In the genomic region with DNA sequence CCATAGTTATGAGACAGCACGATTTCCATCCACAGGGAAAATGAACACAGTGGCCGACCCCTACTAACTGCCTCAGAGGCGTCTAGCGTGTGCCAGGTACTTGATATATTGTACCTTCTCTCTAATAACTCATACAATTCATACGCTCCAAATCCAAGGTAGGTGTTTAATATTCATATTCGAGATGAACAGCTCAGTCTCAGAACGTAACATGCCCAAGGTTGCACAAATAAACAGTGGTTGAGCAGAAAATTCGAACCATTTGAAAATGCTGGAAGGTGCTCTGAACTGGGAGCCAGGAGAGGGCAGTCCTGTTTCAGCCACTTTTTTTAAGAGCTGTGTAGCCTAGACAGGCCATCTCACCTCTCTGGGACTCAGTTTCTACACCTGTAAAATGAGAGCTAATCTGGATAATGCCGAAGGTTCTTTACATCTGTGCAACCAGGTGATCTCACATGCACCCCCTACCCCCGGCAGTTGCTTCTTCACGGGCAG, we compare ENCODE assay signal across 1 cellular context.
TF ChIP-seq lines count a peak whose summit lies in the region.

No MANE protein-coding gene starts in this region.

TF ChIP-seq in K562, 482 proteins besides CTCF, POLR2A, EP300 and RAD21 (continued from another document):
- TF ChIP-seq, protein P1, sequence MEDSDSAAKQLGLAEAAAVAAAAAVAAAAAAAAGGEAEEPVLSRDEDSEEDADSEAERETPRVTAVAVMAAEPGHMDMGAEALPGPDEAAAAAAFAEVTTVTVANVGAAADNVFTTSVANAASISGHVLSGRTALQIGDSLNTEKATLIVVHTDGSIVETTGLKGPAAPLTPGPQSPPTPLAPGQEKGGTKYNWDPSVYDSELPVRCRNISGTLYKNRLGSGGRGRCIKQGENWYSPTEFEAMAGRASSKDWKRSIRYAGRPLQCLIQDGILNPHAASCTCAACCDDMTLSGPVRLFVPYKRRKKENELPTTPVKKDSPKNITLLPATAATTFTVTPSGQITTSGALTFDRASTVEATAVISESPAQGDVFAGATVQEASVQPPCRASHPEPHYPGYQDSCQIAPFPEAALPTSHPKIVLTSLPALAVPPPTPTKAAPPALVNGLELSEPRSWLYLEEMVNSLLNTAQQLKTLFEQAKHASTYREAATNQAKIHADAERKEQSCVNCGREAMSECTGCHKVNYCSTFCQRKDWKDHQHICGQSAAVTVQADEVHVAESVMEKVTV (CRISPR knock-in tag; IDR thresholded peaks at IDR 0.05): peak; percentile 45
- 0 out of 4 replicates have a peak, but pooled peaks of 1 of the 2 experiments have one; percentile 18 for TF ChIP-seq NRF1 (conservative IDR thresholded peaks at IDR 0.05 in 1 of 2, IDR thresholded peaks at IDR 0.05 in 1 of 2)
- TF ChIP-seq JUND (IDR thresholded peaks at IDR 0.05; ENCODE audit: borderline replicate concordance, low read depth, low read length): no peak
- TF ChIP-seq JUND (tag; IDR thresholded peaks at IDR 0.05; ENCODE audit: borderline replicate concordance, low read depth, low read length): no peak
- TF ChIP-seq, protein P2, sequence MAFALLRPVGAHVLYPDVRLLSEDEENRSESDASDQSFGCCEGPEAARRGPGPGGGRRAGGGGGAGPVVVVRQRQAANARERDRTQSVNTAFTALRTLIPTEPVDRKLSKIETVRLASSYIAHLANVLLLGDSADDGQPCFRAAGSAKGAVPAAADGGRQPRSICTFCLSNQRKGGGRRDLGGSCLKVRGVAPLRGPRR (CRISPR knock-in tag; IDR thresholded peaks at IDR 0.05): 0 out of 2 replicates have a peak, but pooled peaks have one; percentile 36
- no peak for TF ChIP-seq ZNF24 (IDR thresholded peaks at IDR 0.05)
- peak; percentile 45; the same call in 1 of the 2 replicates for TF ChIP-seq CC2D1A (IDR thresholded peaks at IDR 0.05)
- TF ChIP-seq POU5F1 (IDR thresholded peaks at IDR 0.05; ENCODE audit: borderline replicate concordance, low read depth, low read length, partially characterized antibody): no peak
- TF ChIP-seq SMC3 (conservative IDR thresholded peaks at IDR 0.05; ENCODE audit: insufficient read depth, low read depth, low read length): peak; percentile 33; the same call in 1 of the 2 replicates
TF ChIP-seq in K562: peak in this region for 6.
